ENCODE assay signal across 12 cellular contexts in genomic region chr18:58254873-58255511, GRCh38.
DNase-seq lines count a peak whose midpoint lies in the region; ATAC-seq and TF ChIP-seq lines count a peak whose summit lies in the region.
"Had no signal": no experiment of that assay in that cellular context is flagged by ENCODE, and none has a peak within 500 bp of the region (broad histone marks: within the 10 kb centered on the region; RNA-seq: fewer than 3 reads in every experiment).

No MANE protein-coding gene starts in this region.

- CTCF ChIA-PET in naive thymus-derived CD4-positive, alpha-beta T cell (lab: Charles Lee), result interaction anchor here (0.6 kb wide), 1 partner anchor 18 kb away, joined by 6 read pairs; no protein-coding TSS in a partner anchor

- peaks cover 33% of the 10 kb centered on the region for H3K36me3 Mint-ChIP-seq in brain
- peaks cover 0 to 9% (median 0%) of the 10 kb centered on the region in 5 donors for H3K36me3 Mint-ChIP-seq in naive thymus-derived CD4-positive, alpha-beta T cell

- TF ChIP-seq POLR2A in spleen (IDR thresholded peaks at IDR 0.05), result no peak

- H3K9me3 Mint-ChIP-seq in brain, result peaks cover 0 to 2% (median 0%) of the 10 kb centered on the region in 5 experiments
- H3K9me3 Mint-ChIP-seq in naive thymus-derived CD4-positive, alpha-beta T cell, result no peaks in the 10 kb centered on the region

- no peak for ATAC-seq in naive thymus-derived CD4-positive, alpha-beta T cell

- peaks cover 4% of the 10 kb centered on the region; the same call in 1 of the 2 replicates for H3K9me3 ChIP-seq in MG63
- no peaks in the 10 kb centered on the region for H3K9me3 ChIP-seq in skeletal muscle satellite cell (replicated peaks; ENCODE audit: low read length)
- H3K9me3 ChIP-seq in naive thymus-derived CD4-positive, alpha-beta T cell (ENCODE audit: control insufficient read depth in 2 of 3, low read length in 3 of 3), result no peaks in the 10 kb centered on the region
- peaks cover 0 to 7% (median 0%) of the 10 kb centered on the region in 8 donors for H3K9me3 ChIP-seq in spleen
- H3K9me3 ChIP-seq: ovary had no signal

- H3K27ac ChIP-seq in naive thymus-derived CD4-positive, alpha-beta T cell (ENCODE audit: low read depth, low read length), result no peak overlapping the region
- H3K27ac ChIP-seq in spleen, result no peak overlapping the region
- H3K27ac ChIP-seq: ovary, tibial artery had no signal

- intact Hi-C loops in naive thymus-derived CD4-positive, alpha-beta T cell (cut with micrococcal nuclease), result no loop called here
- intact Hi-C loops in spleen (cut with DNase I; ENCODE audit: low total_unique reads), result no loop called here

- H3K27me3 ChIP-seq in MG63, result no peaks in the 10 kb centered on the region
- no peaks in the 10 kb centered on the region for H3K27me3 ChIP-seq in skeletal muscle satellite cell (ENCODE audit: control insufficient read depth, insufficient read depth, low read length)
- H3K27me3 ChIP-seq in naive thymus-derived CD4-positive, alpha-beta T cell (ENCODE audit: control insufficient read depth in 2 of 2, insufficient read depth in 2 of 2, low read length in 2 of 2), result no peaks in the 10 kb centered on the region
- no peaks in the 10 kb centered on the region for H3K27me3 ChIP-seq in spleen (replicated peaks in 1 of 7)
- H3K27me3 ChIP-seq: ovary, tibial artery had no signal

- H3K4me2 ChIP-seq in skeletal muscle satellite cell (ENCODE audit: low read length), result peak overlapping the region; percentile 83

- TF ChIP-seq CTCF in brain (conservative IDR thresholded peaks at IDR 0.05), result no peak
- TF ChIP-seq CTCF in spleen (IDR thresholded peaks at IDR 0.05 in 8 of 11, conservative IDR thresholded peaks at IDR 0.05 in 3 of 11), result no peak

- H3K36me3 ChIP-seq in MG63, result no peaks in the 10 kb centered on the region; the same call in 1 of the 2 replicates
- H3K36me3 ChIP-seq in skeletal muscle satellite cell (ENCODE audit: insufficient read depth, low read length), result no peaks in the 10 kb centered on the region
- no peaks in the 10 kb centered on the region for H3K36me3 ChIP-seq in naive thymus-derived CD4-positive, alpha-beta T cell (ENCODE audit: control insufficient read depth in 2 of 3, insufficient read depth in 3 of 3, low read length in 3 of 3)
- H3K36me3 ChIP-seq in spleen, result peaks cover 0 to 14% (median 6%) of the 10 kb centered on the region in 6 donors
- H3K36me3 ChIP-seq: ovary had no signal

- H3K4me3 ChIP-seq in MG63 (peak overlapping the region; percentile 52), skeletal muscle satellite cell (ENCODE audit: low read length) (peak overlapping the region; percentile 73), spleen (no peak overlapping the region)
- H3K4me3 ChIP-seq in naive thymus-derived CD4-positive, alpha-beta T cell (ENCODE audit: low read length), result no peak overlapping the region
- H3K4me3 ChIP-seq: ovary, tibial artery had no signal

- WGBS in spleen, 5 donors, result 92 to 94% (median 93%) methylated on average over 17 of the region's 17 CpGs

- no peaks in the 10 kb centered on the region for H3K27me3 Mint-ChIP-seq in brain
- no peaks in the 10 kb centered on the region for H3K27me3 Mint-ChIP-seq in naive thymus-derived CD4-positive, alpha-beta T cell

- H3K27ac Mint-ChIP-seq in brain, result peak overlapping the region in 4 of 5 experiments; percentile 37 to 77 (median 48)
- H3K27ac Mint-ChIP-seq in naive thymus-derived CD4-positive, alpha-beta T cell, result no peak overlapping the region

- H3K4me3 Mint-ChIP-seq in brain, result peak overlapping the region in 2 of 5 experiments; percentile 73 to 74
- no peak overlapping the region for H3K4me3 Mint-ChIP-seq in naive thymus-derived CD4-positive, alpha-beta T cell

- POLR2A ChIA-PET in naive thymus-derived CD4-positive, alpha-beta T cell (lab: Charles Lee), result no interaction called here

- DNase-seq in MG63, result peak; percentile 85
- peak; percentile 59 for DNase-seq in kidney glomerular epithelial cell (lab: John Stamatoyannopoulos, UW)
- DNase-seq in naive thymus-derived CD4-positive, alpha-beta T cell, result no peak
- DNase-seq in NCI-H2196 treated with DMSO at 0.1 percent for 48 hours (lab: John Stamatoyannopoulos, UW; ENCODE audit: unreplicated experiment), result no peak
- no peak for DNase-seq in spleen
- DNase-seq: effector CD8-positive, alpha-beta T cell; NCI-H1105; ovary; T-helper 2 cell; tibial artery had no signal

- H3K4me1 ChIP-seq in skeletal muscle satellite cell (ENCODE audit: control insufficient read depth, insufficient read depth, low read length) (peaks cover 31% of the 10 kb centered on the region), spleen (no peaks in the 10 kb centered on the region)
- H3K4me1 ChIP-seq in naive thymus-derived CD4-positive, alpha-beta T cell (ENCODE audit: control insufficient read depth in 2 of 2, insufficient read depth in 2 of 2, low read length in 2 of 2), result no peaks in the 10 kb centered on the region
- H3K4me1 ChIP-seq: tibial artery had no signal

- H3K4me1 Mint-ChIP-seq in brain, result peaks cover 81% of the 10 kb centered on the region
- no peaks in the 10 kb centered on the region for H3K4me1 Mint-ChIP-seq in naive thymus-derived CD4-positive, alpha-beta T cell

- H3K9ac ChIP-seq in skeletal muscle satellite cell (ENCODE audit: low read depth, low read length), result peak overlapping the region; percentile 84

Comparison
In these comparisons a context has a peak if more than half of its experiments do, and no peak if none do; other contexts are left out.
1. DNase-seq: peak in MG63 (single experiment) and kidney glomerular epithelial cell (single experiment); none in naive thymus-derived CD4-positive, alpha-beta T cell (0 of 9), NCI-H2196 treated with DMSO at 0.1 percent for 48 hours (single experiment) and spleen (single experiment).
2. H3K4me3 ChIP-seq: peak in MG63 (single experiment) and skeletal muscle satellite cell (single experiment); none in naive thymus-derived CD4-positive, alpha-beta T cell (single experiment) and spleen (0 of 8).
3. H3K27ac Mint-ChIP-seq: peak in brain (4 of 5); none in naive thymus-derived CD4-positive, alpha-beta T cell (0 of 9).